ENCODE assay signal across 10 cellular contexts in the genomic region with DNA sequence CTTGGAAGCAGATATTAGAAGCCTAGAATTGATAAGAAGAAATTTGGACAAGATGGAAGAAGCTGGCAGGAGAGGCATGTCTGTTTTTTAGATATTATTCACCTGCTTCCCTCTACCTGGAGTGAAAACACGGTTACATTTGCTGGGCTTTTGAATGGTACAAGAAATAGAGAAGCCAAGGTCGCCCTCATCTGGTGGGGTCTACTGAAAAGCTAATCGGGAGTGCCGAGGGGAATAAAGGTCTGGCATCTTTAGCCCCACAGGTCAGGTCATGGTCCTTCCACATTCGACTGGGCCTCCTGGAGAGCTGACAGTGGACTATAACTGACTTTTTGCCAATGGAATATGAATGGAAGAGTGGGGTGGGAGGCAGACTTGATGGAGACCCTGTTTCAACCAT. TPM values are rescaled to one million over a fixed set of nuclear protein-coding genes. Genes with fewer than 3 reads are reported as not detected.
DNase-seq lines count a peak whose midpoint lies in the region; ATAC-seq and TF ChIP-seq lines count a peak whose summit lies in the region.
"Had no signal": no experiment of that assay in that cellular context is flagged by ENCODE, and none has a peak within 500 bp of the region (broad histone marks: within the 10 kb centered on the region; RNA-seq: fewer than 3 reads in every experiment).

No MANE protein-coding gene starts in this region.

- no peak for ATAC-seq in heart left ventricle
- peak; percentile 7 for ATAC-seq in upper lobe of right lung

- no peaks in the 10 kb centered on the region for H3K79me2 ChIP-seq in OCI-LY1 (ENCODE audit: insufficient read depth, low read length)

- H3K4me1 Mint-ChIP-seq in T-helper 2 cell treated with Interferon-gamma antibody and Interleukin-4, amounts not matched to agents 5 μg/mL and 100 μg/mL, for 36 hours (ENCODE audit: low read depth) = no peaks in the 10 kb centered on the region

- H4K20me1 ChIP-seq in OCI-LY1 (ENCODE audit: insufficient read depth, low read length) = no peaks in the 10 kb centered on the region

- H3K27ac ChIP-seq in left ventricle myocardium inferior (replicated peaks) (no peak overlapping the region), heart left ventricle (no peak overlapping the region), OCI-LY1 (ENCODE audit: low read depth, low read length, poor library complexity, severe bottlenecking) (no peak overlapping the region), upper lobe of right lung (no peak overlapping the region)
- no peak overlapping the region for H3K27ac ChIP-seq in effector memory CD4-positive, alpha-beta T cell (ENCODE audit: insufficient read depth, low read length, poor library complexity, severe bottlenecking)

- H3K9me3 ChIP-seq in left ventricle myocardium inferior (replicated peaks) (no peaks in the 10 kb centered on the region), heart left ventricle (no peaks in the 10 kb centered on the region), OCI-LY1 (ENCODE audit: low read length) (no peaks in the 10 kb centered on the region; the same call in 1 of the 2 replicates), upper lobe of right lung (no peaks in the 10 kb centered on the region)
- no peaks in the 10 kb centered on the region for H3K9me3 ChIP-seq in effector memory CD4-positive, alpha-beta T cell (ENCODE audit: control insufficient read depth, low read length)

- intact Hi-C loops in left ventricle myocardium inferior (cut with micrococcal nuclease) = no loop called here
- intact Hi-C loops in heart left ventricle (cut with DNase I) = no loop called here
- intact Hi-C loops in upper lobe of right lung (cut with DNase I) = no loop called here

- H3K4me3 ChIP-seq in left ventricle myocardium inferior (no peak overlapping the region), heart left ventricle (no peak overlapping the region), OCI-LY1 (ENCODE audit: low read depth, low read length, poor library complexity, severe bottlenecking) (no peak overlapping the region), fibroblast of mammary gland (ENCODE audit: control insufficient read depth, low read depth, low read length) (no peak overlapping the region), upper lobe of right lung (no peak overlapping the region)
- H3K4me3 ChIP-seq in effector memory CD4-positive, alpha-beta T cell (ENCODE audit: insufficient read depth, low read depth, low read length, poor library complexity, severe bottlenecking) = no peak overlapping the region

- 11 to 15% (median 12%) methylated on average over 5 of the region's 5 CpGs for WGBS in heart left ventricle, 4 donors

- H3K9me3 Mint-ChIP-seq in T-helper 2 cell treated with Interferon-gamma antibody and Interleukin-4, amounts not matched to agents 5 μg/mL and 100 μg/mL, for 36 hours = no peaks in the 10 kb centered on the region

- no peaks in the 10 kb centered on the region for H3K36me3 Mint-ChIP-seq in T-helper 2 cell treated with Interferon-gamma antibody and Interleukin-4, amounts not matched to agents 5 μg/mL and 100 μg/mL, for 36 hours (ENCODE audit: low read depth)

- no peaks in the 10 kb centered on the region for H3K9me2 ChIP-seq in OCI-LY1 (ENCODE audit: low read depth, low read length)

- H3K9ac ChIP-seq in OCI-LY1 (ENCODE audit: low read length) = no peak overlapping the region

- no peaks in the 10 kb centered on the region for H3K36me3 ChIP-seq in left ventricle myocardium inferior
- no peaks in the 10 kb centered on the region for H3K36me3 ChIP-seq in heart left ventricle
- no peaks in the 10 kb centered on the region; the same call in 1 of the 2 replicates for H3K36me3 ChIP-seq in OCI-LY1 (ENCODE audit: insufficient read depth, low read length)
- no peaks in the 10 kb centered on the region for H3K36me3 ChIP-seq in upper lobe of right lung
- no peaks in the 10 kb centered on the region for H3K36me3 ChIP-seq in effector memory CD4-positive, alpha-beta T cell (ENCODE audit: control insufficient read depth, insufficient read depth, low read length)

- no peak for DNase-seq in left ventricle myocardium inferior
- DNase-seq in heart left ventricle = no peak
- peak; percentile 29 for DNase-seq in fibroblast of mammary gland (ENCODE audit: low read depth)
- DNase-seq in upper lobe of right lung = no peak
- no peak for DNase-seq in GDM1 (lab: John Stamatoyannopoulos, UW)
- DNase-seq in effector memory CD4-positive, alpha-beta T cell = no peak
- DNase-seq in T-helper 2 cell treated with Interferon-gamma antibody and Interleukin-4, amounts not matched to agents 5 μg/mL and 100 μg/mL, for 36 hours (ENCODE audit: low spot score) = no peak
- DNase-seq: activated gamma-delta T cell, DMS79 treated with DMSO at 0.1 percent for 48 hours had no signal

- no peaks in the 10 kb centered on the region for H3K27me3 Mint-ChIP-seq in T-helper 2 cell treated with Interferon-gamma antibody and Interleukin-4, amounts not matched to agents 5 μg/mL and 100 μg/mL, for 36 hours (ENCODE audit: low read depth)

- H3F3A ChIP-seq in OCI-LY1 (ENCODE audit: insufficient read depth, low read length) = no peaks in the 10 kb centered on the region

- no peak overlapping the region for H3K4me3 Mint-ChIP-seq in T-helper 2 cell treated with Interferon-gamma antibody and Interleukin-4, amounts not matched to agents 5 μg/mL and 100 μg/mL, for 36 hours

- no peak overlapping the region for H3K27ac Mint-ChIP-seq in T-helper 2 cell treated with Interferon-gamma antibody and Interleukin-4, amounts not matched to agents 5 μg/mL and 100 μg/mL, for 36 hours

- no peak overlapping the region for H2AFZ ChIP-seq in OCI-LY1 (ENCODE audit: low read length)

- H3K4me1 ChIP-seq in left ventricle myocardium inferior (no peaks in the 10 kb centered on the region), heart left ventricle (peaks cover 0 to 7% (median 0%) of the 10 kb centered on the region in 12 donors), OCI-LY1 (ENCODE audit: insufficient read depth, low read length, severe bottlenecking) (no peaks in the 10 kb centered on the region), upper lobe of right lung (peaks cover 12% of the 10 kb centered on the region)
- H3K4me1 ChIP-seq in effector memory CD4-positive, alpha-beta T cell (ENCODE audit: control insufficient read depth, insufficient read depth, low read length, poor library complexity, severe bottlenecking) = no peaks in the 10 kb centered on the region

- TF ChIP-seq POLR2A in heart left ventricle (IDR thresholded peaks at IDR 0.05) = no peak

- H3K27me3 ChIP-seq in left ventricle myocardium inferior (ENCODE audit: low read depth) (peaks cover 8% of the 10 kb centered on the region), heart left ventricle (no peaks in the 10 kb centered on the region), OCI-LY1 (ENCODE audit: insufficient read depth, low read length) (peaks cover 11% of the 10 kb centered on the region; the same call in 1 of the 2 replicates), upper lobe of right lung (no peaks in the 10 kb centered on the region)
- H3K27me3 ChIP-seq in effector memory CD4-positive, alpha-beta T cell (replicated peaks; ENCODE audit: control insufficient read depth, insufficient read depth, low read length, poor library complexity, severe bottlenecking) = no peaks in the 10 kb centered on the region

- TF ChIP-seq CTCF in left ventricle myocardium inferior (IDR thresholded peaks at IDR 0.05; ENCODE audit: borderline replicate concordance) (peak; percentile 22), heart left ventricle (IDR thresholded peaks at IDR 0.05) (peak in 2 of 12 donors; percentile 9 to 13), OCI-LY1 (IDR thresholded peaks at IDR 0.05; ENCODE audit: low read length) (peak; percentile 50; the same call in 1 of the 2 replicates), fibroblast of mammary gland (conservative IDR thresholded peaks at IDR 0.05; ENCODE audit: control insufficient read depth, insufficient read depth, low read depth, low read length) (peak; percentile 17), upper lobe of right lung (IDR thresholded peaks at IDR 0.05) (no peak)

- no peak overlapping the region for H3K4me2 ChIP-seq in OCI-LY1 (ENCODE audit: low read length)

RNA-seq across cellular contexts. Expression of gene C2, which starts 4.6 kb away (rescaled TPM):
- 9.7 TPM for total RNA-seq in left ventricle myocardium inferior
- total RNA-seq in heart left ventricle = 100 to 1,000 TPM in 1 of 9 donors, 10 to 100 TPM in 1, 1 to 10 TPM in 6, under 1 TPM in 1; 0.69 to 103 (median 5.3) TPM
- polyA plus RNA-seq in heart left ventricle = 1 to 10 TPM; 1.0 to 1.3 TPM
- total RNA-seq in upper lobe of right lung = 282 TPM

RNA-seq across cellular contexts. Expression of gene ZBTB12, which starts 21.1 kb away (rescaled TPM):
- total RNA-seq in left ventricle myocardium inferior (3.5 TPM), heart left ventricle (1 to 10 TPM in 8 of 9 donors, under 1 TPM in 1; 0.99 to 4.3 (median 2.3) TPM), upper lobe of right lung (3.5 TPM)
- 1 to 10 TPM; 2.2 to 2.8 TPM for polyA plus RNA-seq in heart left ventricle

RNA-seq across cellular contexts. Expression of gene CFB, which starts 23.0 kb away (rescaled TPM):
- 3.7 TPM for total RNA-seq in left ventricle myocardium inferior
- 100 to 1,000 TPM in 1 of 9 donors, 10 to 100 TPM in 1, 1 to 10 TPM in 7; 3.0 to 151 (median 5.3) TPM for total RNA-seq in heart left ventricle
- 1 to 10 TPM; 3.7 to 5.4 TPM for polyA plus RNA-seq in heart left ventricle
- 74.9 TPM for total RNA-seq in upper lobe of right lung

RNA-seq across cellular contexts. Expression of gene EHMT2, which starts 25.4 kb away (rescaled TPM):
- total RNA-seq in left ventricle myocardium inferior (15.6 TPM), heart left ventricle (10 to 100 TPM in 8 of 9 donors, 1 to 10 TPM in 1; 9.0 to 22.1 (median 14.8) TPM), upper lobe of right lung (36.0 TPM)
- polyA plus RNA-seq in heart left ventricle = 10 to 100 TPM; 12.9 to 15.2 TPM

RNA-seq across cellular contexts. Expression of gene NELFE, which starts 35.8 kb away (rescaled TPM):
- total RNA-seq in left ventricle myocardium inferior = 39.3 TPM
- 10 to 100 TPM; 37.2 to 82.0 (median 46.4) TPM for total RNA-seq in heart left ventricle
- 10 to 100 TPM; 35.4 to 82.0 TPM for polyA plus RNA-seq in heart left ventricle
- 43.9 TPM for total RNA-seq in upper lobe of right lung
